ENCODE assay signal across 10 cellular contexts in the genomic region with DNA sequence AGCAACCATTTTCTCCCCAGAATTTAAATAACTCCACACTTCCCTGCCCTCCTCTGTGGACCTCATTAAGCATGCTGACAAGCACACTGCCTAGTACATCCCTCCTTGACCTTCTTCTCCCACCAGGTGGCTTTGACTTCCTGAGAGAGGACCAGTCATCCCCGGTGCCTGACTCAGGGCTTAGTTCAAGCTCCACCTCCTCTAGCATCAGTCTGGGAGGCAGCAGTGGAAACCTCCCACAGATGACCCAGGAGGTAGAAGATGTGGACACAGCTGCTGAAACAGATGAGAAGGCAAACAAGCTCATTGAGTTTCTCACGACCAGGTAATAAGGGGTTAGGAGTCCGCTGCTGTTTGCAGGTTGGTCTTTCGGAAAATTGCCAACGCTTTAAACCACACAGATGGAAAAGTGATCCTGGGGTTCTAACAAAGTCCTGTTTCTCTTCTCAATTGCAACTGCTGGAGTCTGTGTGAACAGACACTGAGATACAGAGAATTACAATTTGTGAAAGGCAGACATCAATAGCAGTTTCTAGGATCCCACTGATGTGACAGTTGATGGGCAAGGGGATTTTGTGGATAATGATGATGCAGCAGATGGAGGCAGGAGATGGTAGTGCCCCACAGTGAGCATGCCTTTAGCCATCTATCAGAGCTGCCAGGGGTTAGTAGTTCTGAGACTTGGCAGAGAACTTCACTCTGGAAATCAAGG.
DNase-seq lines count a peak whose midpoint lies in the region; ATAC-seq and TF ChIP-seq lines count a peak whose summit lies in the region.
"Had no signal": no experiment of that assay in that cellular context is flagged by ENCODE, and none has a peak within 500 bp of the region (broad histone marks: within the 10 kb centered on the region; RNA-seq: fewer than 3 reads in every experiment).

No MANE protein-coding gene starts in this region.

- no peaks in the 10 kb centered on the region for H3K4me1 Mint-ChIP-seq in activated CD4-positive, alpha-beta T cell treated with anti-CD3 and anti-CD28 coated beads for 36 hours

- H3K4me3 Mint-ChIP-seq in activated CD4-positive, alpha-beta T cell treated with anti-CD3 and anti-CD28 coated beads for 36 hours = no peak overlapping the region

- POLR2A ChIA-PET in activated CD4-positive, alpha-beta T cell treated with anti-CD3 and anti-CD28 coated beads for 36 hours (lab: Charles Lee) = no interaction called here

- H3K27me3 Mint-ChIP-seq in activated CD4-positive, alpha-beta T cell treated with anti-CD3 and anti-CD28 coated beads for 36 hours = no peaks in the 10 kb centered on the region

- H3K4me3 ChIP-seq in astrocyte of the cerebellum (ENCODE audit: low read depth, low read length) = no peak overlapping the region
- H3K4me3 ChIP-seq: prostate gland had no signal

- CTCF ChIA-PET in activated CD4-positive, alpha-beta T cell treated with anti-CD3 and anti-CD28 coated beads for 36 hours (lab: Charles Lee) = interaction anchor here (0.9 to 1.0 kb wide), 3 partner anchors 8 to 18 kb away, joined by 3 to 5 read pairs (median 3); no protein-coding TSS in a partner anchor

- ATAC-seq in activated CD4-positive, alpha-beta T cell treated with anti-CD3 and anti-CD28 coated beads for 36 hours = peak; percentile 49

- TF ChIP-seq CTCF in astrocyte of the cerebellum (IDR thresholded peaks at IDR 0.05; ENCODE audit: low read depth, low read length, missing control alignments) = peak; percentile 3

- DNase-seq in activated CD4-positive, alpha-beta T cell treated with anti-CD3 and anti-CD28 coated beads for 36 hours = peak; percentile 22
- DNase-seq in activated CD4-positive, alpha-beta T cell treated with anti-CD3 and anti-CD28 coated beads, Interleukin-2, amount 50 U/mL, for 48 hours = no peak
- DNase-seq in NCI-H2081 (lab: John Stamatoyannopoulos, UW) (peak; percentile 95 to 99), astrocyte of the cerebellum (ENCODE audit: low read depth) (no peak), non-pigmented ciliary epithelial cell (ENCODE audit: low read depth) (peak; percentile 86), SIG-M5 treated with dmso at 0.1 percent for 504 hours (lab: John Stamatoyannopoulos, UW; ENCODE audit: unreplicated experiment) (no peak)
- DNase-seq in activated effector memory CD4-positive, alpha-beta T cell treated with Interleukin-2 at 50 U/mL for 16 hours = no peak
- no peak for DNase-seq in stimulated activated CD4-positive, alpha-beta T cell treated with anti-CD3 and anti-CD28 coated beads, Interleukin-12 subunit alpha, Interleukin-12 subunit beta, amount 100 ng/mL, for 4 hours
- DNase-seq: activated CD4-positive, CD25-positive, alpha-beta regulatory T cell treated with anti-CD3 and anti-CD28 coated beads, Interleukin-2, amount 50 U/mL, for 72 hours had no signal

- H3K36me3 Mint-ChIP-seq in activated CD4-positive, alpha-beta T cell treated with anti-CD3 and anti-CD28 coated beads for 36 hours (ENCODE audit: low read depth) = peaks cover 1% of the 10 kb centered on the region

- in situ Hi-C loops in astrocyte of the cerebellum (cut with HindIII; ENCODE audit: low sequenced_read_pairs) = no loop called here

- intact Hi-C loops in activated CD4-positive, alpha-beta T cell treated with anti-CD3 and anti-CD28 coated beads for 36 hours (cut with DNase I, micrococcal nuclease) = no loop called here

- no peak overlapping the region for H3K27ac Mint-ChIP-seq in activated CD4-positive, alpha-beta T cell treated with anti-CD3 and anti-CD28 coated beads for 36 hours

- H3K9me3 Mint-ChIP-seq in activated CD4-positive, alpha-beta T cell treated with anti-CD3 and anti-CD28 coated beads for 36 hours (ENCODE audit: low read depth) = no peaks in the 10 kb centered on the region

Comparison
In these comparisons a context has a peak if more than half of its experiments do, and no peak if none do; other contexts are left out.
1. DNase-seq: peak in activated CD4-positive, alpha-beta T cell treated with anti-CD3 and anti-CD28 coated beads for 36 hours (single experiment), NCI-H2081 (2 of 2) and non-pigmented ciliary epithelial cell (single experiment); none in activated CD4-positive, alpha-beta T cell treated with anti-CD3 and anti-CD28 coated beads, Interleukin-2, amount 50 U/mL, for 48 hours (0 of 2), astrocyte of the cerebellum (single experiment), activated effector memory CD4-positive, alpha-beta T cell treated with Interleukin-2 at 50 U/mL for 16 hours (single experiment), SIG-M5 treated with dmso at 0.1 percent for 504 hours (single experiment) and stimulated activated CD4-positive, alpha-beta T cell treated with anti-CD3 and anti-CD28 coated beads, Interleukin-12 subunit alpha, Interleukin-12 subunit beta, amount 100 ng/mL, for 4 hours (single experiment).